Comparison of ENCODE assay signal across 20 cellular contexts in the genomic region with DNA sequence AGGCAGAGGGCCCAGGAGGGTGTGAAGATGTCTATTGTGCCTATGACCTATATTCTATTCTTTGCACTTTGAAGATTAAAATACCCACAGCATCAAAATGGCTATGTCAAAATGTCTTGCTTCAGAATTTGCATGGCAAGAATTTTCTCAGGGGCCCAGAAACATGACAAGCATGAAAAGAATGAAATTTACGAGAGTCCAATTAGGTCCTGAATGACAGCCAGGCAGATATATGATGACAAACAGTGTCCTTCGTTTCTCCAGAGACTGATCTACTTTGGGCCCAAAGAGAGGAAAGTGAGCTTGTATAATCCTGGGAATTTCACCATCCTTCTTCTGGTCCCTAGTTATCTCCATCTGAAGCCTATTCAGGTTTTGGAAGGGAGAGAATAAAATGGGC.
DNase-seq lines count a peak whose midpoint lies in the region; ATAC-seq and TF ChIP-seq lines count a peak whose summit lies in the region.
"Had no signal": no experiment of that assay in that cellular context is flagged by ENCODE, and none has a peak within 500 bp of the region (broad histone marks: within the 10 kb centered on the region; RNA-seq: fewer than 3 reads in every experiment).

No MANE protein-coding gene starts in this region.

- peaks cover 7% of the 10 kb centered on the region for H3K4me1 Mint-ChIP-seq in Caco-2 (ENCODE audit: low read depth, unreplicated experiment)
- H3K4me1 Mint-ChIP-seq: B cell had no signal

- H3K4ac ChIP-seq in trophoblast cell (ENCODE audit: low read depth, low read length), result no peak overlapping the region

- no peak overlapping the region for H2BK120ac ChIP-seq in trophoblast cell (ENCODE audit: insufficient read depth, low read length, poor library complexity)

- no peak overlapping the region for H2AFZ ChIP-seq in trophoblast cell (ENCODE audit: insufficient read depth, low read length, poor library complexity)

- H3K4me3 Mint-ChIP-seq in Caco-2 (ENCODE audit: unreplicated experiment), result no peak overlapping the region
- H3K4me3 Mint-ChIP-seq: B cell; CD4-positive, alpha-beta T cell; CD8-positive, alpha-beta T cell had no signal

- H2BK12ac ChIP-seq in trophoblast cell (ENCODE audit: low read length), result no peak overlapping the region

- no peak overlapping the region for H3K27ac Mint-ChIP-seq in Caco-2 (ENCODE audit: unreplicated experiment)
- H3K27ac Mint-ChIP-seq: B cell; CD4-positive, alpha-beta T cell; CD8-positive, alpha-beta T cell had no signal

- H3K9me3 ChIP-seq in Caco-2 (peaks cover 9% of the 10 kb centered on the region; the same call in 1 of the 2 replicates), trophoblast cell (ENCODE audit: insufficient read depth, low read depth, low read length) (peaks cover 1% of the 10 kb centered on the region), heart left ventricle (no peaks in the 10 kb centered on the region)
- H3K9me3 ChIP-seq: A549; BLaER1 treated with 17β-estradiol and CSF1 and Interleukin-3, amounts not matched to agents 10 nM and 100 nM had no signal

- no peak overlapping the region for H2AK5ac ChIP-seq in trophoblast cell (ENCODE audit: low read length)

- ATAC-seq in heart left ventricle, result no peak
- ATAC-seq: A549; CD8-positive, alpha-beta T cell had no signal

- DNase-seq in Caco-2, result peak; percentile 12 to 38
- DNase-seq in M059J (ENCODE audit: low read depth), result peak; percentile 3
- DNase-seq in trophoblast cell, result no peak
- DNase-seq in NCI-H2081 (lab: John Stamatoyannopoulos, UW), result no peak
- no peak for DNase-seq in heart left ventricle
- no peak for DNase-seq in HuH-7.5 (ENCODE audit: low spot score)
- DNase-seq: AML-193; CD4-positive, alpha-beta T cell; CD8-positive, alpha-beta T cell; DMS 273 treated with DMSO at 0.1 percent for 48 hours; DMS153; DMS53; DMS79; DND-41; GF-D8 had no signal

- H3K27me3 Mint-ChIP-seq in Caco-2 (ENCODE audit: insufficient read depth, unreplicated experiment), result no peaks in the 10 kb centered on the region
- H3K27me3 Mint-ChIP-seq: B cell; CD4-positive, alpha-beta T cell had no signal

- POLR2A ChIA-PET in Caco-2 (lab: Charles Lee), result no interaction called here

- no CpG with 5 or more reads among the region's 2 CpGs for WGBS in trophoblast cell (ENCODE audit: extremely low coverage, insufficient coverage, insufficient read length)
- WGBS in heart left ventricle, 4 donors, result 40 to 56% (median 45%) methylated on average over 2 of the region's 2 CpGs

- peaks cover 6% of the 10 kb centered on the region for H3K79me1 ChIP-seq in trophoblast cell (ENCODE audit: low read length)

- BruUV-seq in Caco-2 (replicated peaks; lab: Mats Ljungman, UMichigan), result no TSS peak

- no peak overlapping the region for H3K23ac ChIP-seq in trophoblast cell (ENCODE audit: low read length)

- intact Hi-C loops in Caco-2 (cut with micrococcal nuclease; ENCODE audit: unreplicated experiment) (no loop called here), heart left ventricle (cut with DNase I) (no loop called here)

- H3K4me3 ChIP-seq in Caco-2 (ENCODE audit: low read depth, low read length) (no peak overlapping the region), trophoblast cell (ENCODE audit: low read depth, low read length) (no peak overlapping the region), heart left ventricle (no peak overlapping the region)
- H3K4me3 ChIP-seq: A549; BLaER1 treated with 17β-estradiol and CSF1 and Interleukin-3, amounts not matched to agents 10 nM and 100 nM had no signal

- H3K27ac ChIP-seq in trophoblast cell (ENCODE audit: low read depth, low read length) (peak overlapping the region; percentile 31), heart left ventricle (no peak overlapping the region)
- H3K27ac ChIP-seq: 22Rv1; A549; BLaER1 treated with 17β-estradiol and CSF1 and Interleukin-3, amounts not matched to agents 10 nM and 100 nM; C4-2B had no signal

- H2BK5ac ChIP-seq in trophoblast cell (ENCODE audit: low read depth, low read length, poor library complexity), result peak overlapping the region; percentile 72

- no peaks in the 10 kb centered on the region for H3K79me2 ChIP-seq in trophoblast cell (ENCODE audit: control insufficient read depth, insufficient read depth, low read length, poor library complexity)

- no peak overlapping the region for H4K91ac ChIP-seq in trophoblast cell (ENCODE audit: low read depth, low read length)

- H3K4me2 ChIP-seq in trophoblast cell (ENCODE audit: low read length), result no peak overlapping the region
- H3K4me2 ChIP-seq: A549; BLaER1 treated with 17β-estradiol and CSF1 and Interleukin-3, amounts not matched to agents 10 nM and 100 nM had no signal

- no peak overlapping the region for H3K18ac ChIP-seq in trophoblast cell (ENCODE audit: low read length)

- TF ChIP-seq CTCF in Caco-2 (IDR thresholded peaks at IDR 0.05; ENCODE audit: insufficient read depth in 1 of 2, low read depth in 1 of 2, low read length in 1 of 2, severe bottlenecking in 1 of 2, unreplicated experiment in 1 of 2), result no peak
- no peak for TF ChIP-seq CTCF in heart left ventricle (IDR thresholded peaks at IDR 0.05)

- TF ChIP-seq POLR2A in heart left ventricle (IDR thresholded peaks at IDR 0.05), result no peak

- no peak overlapping the region for H4K12ac ChIP-seq in trophoblast cell (ENCODE audit: low read depth, low read length)

- H3K9me3 Mint-ChIP-seq in Caco-2 (ENCODE audit: unreplicated experiment), result peaks cover 22% of the 10 kb centered on the region
- H3K9me3 Mint-ChIP-seq: CD4-positive, alpha-beta T cell had no signal

- no peak overlapping the region for H4K8ac ChIP-seq in trophoblast cell (ENCODE audit: low read depth, low read length)

- no peak overlapping the region for H3K14ac ChIP-seq in trophoblast cell (ENCODE audit: low read length)

- H3K27me3 ChIP-seq in Caco-2 (replicated peaks; ENCODE audit: control insufficient read depth, insufficient read depth, low read length) (no peaks in the 10 kb centered on the region), trophoblast cell (ENCODE audit: insufficient read depth, low read length) (no peaks in the 10 kb centered on the region), heart left ventricle (no peaks in the 10 kb centered on the region)
- H3K27me3 ChIP-seq: BLaER1 treated with 17β-estradiol and CSF1 and Interleukin-3, amounts not matched to agents 10 nM and 100 nM had no signal

- H3K4me1 ChIP-seq in Caco-2, result peaks cover 41% of the 10 kb centered on the region
- peaks cover 5 to 7% of the 10 kb centered on the region in 2 experiments for H3K4me1 ChIP-seq in trophoblast cell (ENCODE audit: control insufficient read depth in 1 of 2, insufficient read depth in 2 of 2, low read length in 2 of 2)
- peaks cover 0 to 5% (median 0%) of the 10 kb centered on the region in 12 donors for H3K4me1 ChIP-seq in heart left ventricle
- H3K4me1 ChIP-seq: A549; BLaER1 treated with 17β-estradiol and CSF1 and Interleukin-3, amounts not matched to agents 10 nM and 100 nM had no signal

- no peak overlapping the region for H3K9ac ChIP-seq in trophoblast cell (ENCODE audit: low read length)
- H3K9ac ChIP-seq: BLaER1 treated with 17β-estradiol and CSF1 and Interleukin-3, amounts not matched to agents 10 nM and 100 nM had no signal

- H3K36me3 ChIP-seq in Caco-2 (ENCODE audit: control insufficient read depth, insufficient read depth, low read length), result no peaks in the 10 kb centered on the region
- no peaks in the 10 kb centered on the region for H3K36me3 ChIP-seq in trophoblast cell (ENCODE audit: control insufficient read depth in 1 of 2, insufficient read depth in 2 of 2, low read length in 2 of 2)
- no peaks in the 10 kb centered on the region for H3K36me3 ChIP-seq in heart left ventricle
- H3K36me3 ChIP-seq: BLaER1 treated with 17β-estradiol and CSF1 and Interleukin-3, amounts not matched to agents 10 nM and 100 nM had no signal

- CTCF ChIA-PET in Caco-2 (lab: Charles Lee), result no interaction called here

- H3K36me3 Mint-ChIP-seq in Caco-2 (ENCODE audit: insufficient read depth, unreplicated experiment), result no peaks in the 10 kb centered on the region
- H3K36me3 Mint-ChIP-seq: CD8-positive, alpha-beta T cell had no signal

Comparison
In these comparisons a context has a peak if more than half of its experiments do, and no peak if none do; other contexts are left out.
1. DNase-seq: peak in Caco-2 (2 of 2) and M059J (single experiment); none in trophoblast cell (0 of 2), NCI-H2081 (0 of 2), heart left ventricle (0 of 5) and HuH-7.5 (single experiment).